Comparison of ENCODE assay signal across 14 cellular contexts in genomic region chr17:77501751-77502625, GRCh38.
DNase-seq lines count a peak whose midpoint lies in the region; ATAC-seq and TF ChIP-seq lines count a peak whose summit lies in the region.
"Had no signal": no experiment of that assay in that cellular context is flagged by ENCODE, and none has a peak within 500 bp of the region (broad histone marks: within the 10 kb centered on the region; RNA-seq: fewer than 3 reads in every experiment).

No MANE protein-coding gene starts in this region.

- no peaks in the 10 kb centered on the region for H3K9me3 Mint-ChIP-seq in activated CD4-positive, alpha-beta T cell treated with anti-CD3 and anti-CD28 coated beads, Interleukin-2, amount 10 ng/mL, durations not matched to agents 24 days and 14 days
- H3K9me3 Mint-ChIP-seq in stimulated activated effector memory CD8-positive, alpha-beta T cell treated with anti-CD3 and anti-CD28 coated beads, Interleukin-12 subunit alpha, Interleukin-12 subunit beta, amount 100 ng/mL, for 72 hours = no peaks in the 10 kb centered on the region
- H3K9me3 Mint-ChIP-seq in mesothelial cell of epicardium = no peaks in the 10 kb centered on the region
- H3K9me3 Mint-ChIP-seq: activated naive CD4-positive, alpha-beta T cell treated with anti-CD3 and anti-CD28 coated beads, Interleukin-2, amount 50 U/mL, for 24 hours had no signal

- no peaks in the 10 kb centered on the region for H3K27me3 Mint-ChIP-seq in activated CD4-positive, alpha-beta T cell treated with anti-CD3 and anti-CD28 coated beads, Interleukin-2, amount 10 ng/mL, durations not matched to agents 24 days and 14 days
- H3K27me3 Mint-ChIP-seq in mesothelial cell of epicardium (ENCODE audit: low read depth) = no peaks in the 10 kb centered on the region
- H3K27me3 Mint-ChIP-seq: activated CD8-positive, alpha-beta memory T cell treated with anti-CD3 and anti-CD28 coated beads, Interleukin-2, amount 10 ng/mL, durations not matched to agents 7 days and 5 days; activated naive CD4-positive, alpha-beta T cell treated with anti-CD3 and anti-CD28 coated beads, Interleukin-2, amount 50 U/mL, for 24 hours had no signal

- TF ChIP-seq CTCF in GM13976 (IDR thresholded peaks at IDR 0.05; ENCODE audit: borderline replicate concordance, control extremely low read depth, extremely low read depth, insufficient read depth, missing control alignments) (no peak), mesothelial cell of epicardium (IDR thresholded peaks at IDR 0.05; ENCODE audit: unreplicated experiment) (no peak)

- H3K4me1 Mint-ChIP-seq in activated CD4-positive, alpha-beta T cell treated with anti-CD3 and anti-CD28 coated beads, Interleukin-2, amount 10 ng/mL, durations not matched to agents 24 days and 14 days = peaks cover 2% of the 10 kb centered on the region
- H3K4me1 Mint-ChIP-seq in stimulated activated effector memory CD8-positive, alpha-beta T cell treated with anti-CD3 and anti-CD28 coated beads, Interleukin-12 subunit alpha, Interleukin-12 subunit beta, amount 100 ng/mL, for 72 hours = peaks cover 6% of the 10 kb centered on the region
- H3K4me1 Mint-ChIP-seq in mesothelial cell of epicardium = no peaks in the 10 kb centered on the region
- H3K4me1 Mint-ChIP-seq: activated CD8-positive, alpha-beta memory T cell treated with anti-CD3 and anti-CD28 coated beads, Interleukin-2, amount 10 ng/mL, durations not matched to agents 7 days and 5 days; activated naive CD4-positive, alpha-beta T cell treated with anti-CD3 and anti-CD28 coated beads, Interleukin-2, amount 50 U/mL, for 24 hours had no signal

- intact Hi-C loops in activated CD4-positive, alpha-beta T cell treated with anti-CD3 and anti-CD28 coated beads, Interleukin-2, amount 10 ng/mL, durations not matched to agents 24 days and 14 days (cut with micrococcal nuclease) = no loop called here

- DNase-seq in activated CD4-positive, alpha-beta T cell treated with anti-CD3 and anti-CD28 coated beads, Interleukin-2, amount 10 ng/mL, durations not matched to agents 24 days and 14 days = peak; percentile 57
- DNase-seq in activated CD4-positive, alpha-beta T cell treated with anti-CD3 and anti-CD28 coated beads for 4 hours = no peak
- DNase-seq in GM13976 (ENCODE audit: low spot score) (peak; percentile 31), epidermal melanocyte (ENCODE audit: insufficient read length, low spot score) (peak; percentile 11), DMS79 treated with DMSO at 0.1 percent for 48 hours (lab: John Stamatoyannopoulos, UW) (no peak), mesothelial cell of epicardium (ENCODE audit: low spot score in 2 of 2, unreplicated experiment in 2 of 2) (no peak), NOMO-1 treated with DMSO at 0.1 percent for 48 hours (lab: John Stamatoyannopoulos, UW; ENCODE audit: unreplicated experiment) (no peak)
- DNase-seq in stimulated activated effector memory CD8-positive, alpha-beta T cell treated with anti-CD3 and anti-CD28 coated beads, Interleukin-12 subunit alpha, Interleukin-12 subunit beta, amount 100 ng/mL, for 72 hours (ENCODE audit: low spot score in 2 of 2) = no peak
- DNase-seq: activated CD8-positive, alpha-beta memory T cell treated with anti-CD3 and anti-CD28 coated beads, Interleukin-2, amount 10 ng/mL, durations not matched to agents 7 days and 5 days; C1 segment of cervical spinal cord; mesendoderm; NCI-H2029 had no signal

- H3K4me3 Mint-ChIP-seq in activated CD4-positive, alpha-beta T cell treated with anti-CD3 and anti-CD28 coated beads, Interleukin-2, amount 10 ng/mL, durations not matched to agents 24 days and 14 days = no peak overlapping the region
- no peak overlapping the region for H3K4me3 Mint-ChIP-seq in stimulated activated effector memory CD8-positive, alpha-beta T cell treated with anti-CD3 and anti-CD28 coated beads, Interleukin-12 subunit alpha, Interleukin-12 subunit beta, amount 100 ng/mL, for 72 hours
- H3K4me3 Mint-ChIP-seq in mesothelial cell of epicardium = no peak overlapping the region
- H3K4me3 Mint-ChIP-seq: activated CD8-positive, alpha-beta memory T cell treated with anti-CD3 and anti-CD28 coated beads, Interleukin-2, amount 10 ng/mL, durations not matched to agents 7 days and 5 days; activated naive CD4-positive, alpha-beta T cell treated with anti-CD3 and anti-CD28 coated beads, Interleukin-2, amount 50 U/mL, for 24 hours had no signal

- ATAC-seq in stimulated activated effector memory CD8-positive, alpha-beta T cell treated with anti-CD3 and anti-CD28 coated beads, Interleukin-12 subunit alpha, Interleukin-12 subunit beta, amount 100 ng/mL, for 72 hours = peak; percentile 3
- ATAC-seq: activated CD8-positive, alpha-beta memory T cell treated with anti-CD3 and anti-CD28 coated beads, Interleukin-2, amount 10 ng/mL, durations not matched to agents 7 days and 5 days; PC-3 had no signal

- in situ Hi-C loops in GM13976 (cut with MboI; ENCODE audit: low sequenced_read_pairs, unreplicated experiment) = no loop called here

- peak overlapping the region; percentile 5 for H3K27ac Mint-ChIP-seq in activated CD4-positive, alpha-beta T cell treated with anti-CD3 and anti-CD28 coated beads, Interleukin-2, amount 10 ng/mL, durations not matched to agents 24 days and 14 days
- H3K27ac Mint-ChIP-seq in stimulated activated effector memory CD8-positive, alpha-beta T cell treated with anti-CD3 and anti-CD28 coated beads, Interleukin-12 subunit alpha, Interleukin-12 subunit beta, amount 100 ng/mL, for 72 hours = peak overlapping the region; percentile 90
- H3K27ac Mint-ChIP-seq in mesothelial cell of epicardium = no peak overlapping the region
- H3K27ac Mint-ChIP-seq: activated CD8-positive, alpha-beta memory T cell treated with anti-CD3 and anti-CD28 coated beads, Interleukin-2, amount 10 ng/mL, durations not matched to agents 7 days and 5 days had no signal

- peaks cover 23% of the 10 kb centered on the region for H3K36me3 Mint-ChIP-seq in activated CD4-positive, alpha-beta T cell treated with anti-CD3 and anti-CD28 coated beads, Interleukin-2, amount 10 ng/mL, durations not matched to agents 24 days and 14 days (ENCODE audit: low read depth)
- H3K36me3 Mint-ChIP-seq in stimulated activated effector memory CD8-positive, alpha-beta T cell treated with anti-CD3 and anti-CD28 coated beads, Interleukin-12 subunit alpha, Interleukin-12 subunit beta, amount 100 ng/mL, for 72 hours = no peaks in the 10 kb centered on the region
- H3K36me3 Mint-ChIP-seq in mesothelial cell of epicardium = peaks cover 22% of the 10 kb centered on the region

Comparison
In these comparisons a context has a peak if more than half of its experiments do, and no peak if none do; other contexts are left out.
1. DNase-seq: peak in activated CD4-positive, alpha-beta T cell treated with anti-CD3 and anti-CD28 coated beads, Interleukin-2, amount 10 ng/mL, durations not matched to agents 24 days and 14 days (single experiment), GM13976 (single experiment) and epidermal melanocyte (single experiment); none in activated CD4-positive, alpha-beta T cell treated with anti-CD3 and anti-CD28 coated beads for 4 hours (0 of 2), stimulated activated effector memory CD8-positive, alpha-beta T cell treated with anti-CD3 and anti-CD28 coated beads, Interleukin-12 subunit alpha, Interleukin-12 subunit beta, amount 100 ng/mL, for 72 hours (0 of 2), DMS79 treated with DMSO at 0.1 percent for 48 hours (single experiment), mesothelial cell of epicardium (0 of 2) and NOMO-1 treated with DMSO at 0.1 percent for 48 hours (single experiment).